In the genomic region with DNA sequence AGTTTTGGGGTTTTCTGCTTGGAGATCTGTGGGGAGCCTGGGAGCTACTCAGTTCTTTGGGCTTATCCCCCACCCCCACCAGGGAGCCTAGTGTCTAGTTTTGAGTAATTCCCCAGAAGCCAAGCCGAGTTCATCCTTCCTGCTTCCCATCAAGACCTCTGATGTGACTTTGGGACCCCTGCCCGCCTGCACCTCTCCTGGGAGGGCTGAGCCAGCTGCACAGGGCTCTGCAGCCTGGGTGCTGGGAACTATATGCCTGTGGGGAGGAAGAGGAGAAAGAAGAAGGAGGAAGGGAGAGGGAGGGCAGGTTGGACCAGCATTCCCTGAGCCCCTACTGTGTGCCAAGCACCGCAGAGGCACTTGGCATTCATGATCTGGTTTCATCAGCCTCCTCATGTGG, we compare ENCODE assay signal across 5 cellular contexts.
"Had no signal": no experiment of that assay in that cellular context is flagged by ENCODE, and none has a peak within 500 bp of the region (broad histone marks: within the 10 kb centered on the region; RNA-seq: fewer than 3 reads in every experiment).

No MANE protein-coding gene starts in this region.

- H3K9ac ChIP-seq: GM23248 had no signal

- DNase-seq: GM23248, GOT3, H7, HCEC 1CT, IMR-90 had no signal

- H2AFZ ChIP-seq: GM23248 had no signal

- H3K4me3 ChIP-seq: GM23248 had no signal

- H3K27ac ChIP-seq: GM23248 had no signal
